ENCODE assay signal across 24 cellular contexts in genomic region chr1:236872075-236872666, GRCh38.
A peak's percentile ranks its signal among the peaks of the same experiment; 100 is the strongest.
DNase-seq lines count a peak whose midpoint lies in the region; ATAC-seq and TF ChIP-seq lines count a peak whose summit lies in the region.
"Had no signal": no experiment of that assay in that cellular context is flagged by ENCODE, and none has a peak within 500 bp of the region (broad histone marks: within the 10 kb centered on the region; RNA-seq: fewer than 3 reads in every experiment).

No MANE protein-coding gene starts in this region.

- no peaks in the 10 kb centered on the region for H4K20me1 ChIP-seq in GM23338 (replicated peaks; ENCODE audit: insufficient read depth)

- H3K4me2 ChIP-seq in GM23338: no peak overlapping the region
- H3K4me2 ChIP-seq: PC-9 had no signal

- no peak for TF ChIP-seq CTCF in GM23338 (conservative IDR thresholded peaks at IDR 0.05; ENCODE audit: low read depth in 2 of 2)
- TF ChIP-seq CTCF in mesothelial cell of epicardium (IDR thresholded peaks at IDR 0.05; ENCODE audit: unreplicated experiment): no peak

- peaks cover 3% of the 10 kb centered on the region for H3K27me3 Mint-ChIP-seq in GM23338 (ENCODE audit: insufficient read depth, low read depth, poor library complexity)
- H3K27me3 Mint-ChIP-seq in mesothelial cell of epicardium (ENCODE audit: low read depth): no peaks in the 10 kb centered on the region
- H3K27me3 Mint-ChIP-seq: CD8-positive, alpha-beta memory T cell had no signal

- no peak overlapping the region for H3K27ac ChIP-seq in GM23338 (ENCODE audit: low read depth)
- H3K27ac ChIP-seq: PC-9 had no signal

- H3K4me1 Mint-ChIP-seq in GM23338 (peaks cover 8% of the 10 kb centered on the region; the same call in 2 of the 3 replicates), mesothelial cell of epicardium (peaks cover 7% of the 10 kb centered on the region)

- H3K36me3 Mint-ChIP-seq in GM23338 (ENCODE audit: low read depth) (peaks cover 16% of the 10 kb centered on the region), mesothelial cell of epicardium (peaks cover 40% of the 10 kb centered on the region)

- no peak overlapping the region for H2AFZ ChIP-seq in GM23338
- H2AFZ ChIP-seq: PC-9 had no signal

- H3K9me2 ChIP-seq in GM23338 (ENCODE audit: insufficient read depth): no peaks in the 10 kb centered on the region

- H3K36me3 ChIP-seq in GM23338 (ENCODE audit: insufficient read depth): no peaks in the 10 kb centered on the region

- H3K27me3 ChIP-seq in GM23338 (ENCODE audit: insufficient read depth): no peaks in the 10 kb centered on the region
- H3K27me3 ChIP-seq: BLaER1 treated with 17β-estradiol and CSF1 and Interleukin-3, amounts not matched to agents 10 nM and 100 nM had no signal

- H3K4me3 ChIP-seq in GM23338: no peak overlapping the region
- H3K4me3 ChIP-seq: BLaER1 treated with 17β-estradiol and CSF1 and Interleukin-3, amounts not matched to agents 10 nM and 100 nM; PC-9 had no signal

- no peaks in the 10 kb centered on the region for H3K79me2 ChIP-seq in GM23338 (replicated peaks; ENCODE audit: insufficient read depth)

- intact Hi-C loops in Right ventricle myocardium superior (cut with DNase I) (no loop called here), cardiac septum (cut with DNase I) (loop anchor here (5.0 to 10.0 kb wide), 2 partner anchors 57 to 120 kb away; no protein-coding TSS in a partner anchor)

- no peaks in the 10 kb centered on the region for H3F3A ChIP-seq in GM23338 (replicated peaks; ENCODE audit: low read depth)

- peak; percentile 64 for ATAC-seq in Right ventricle myocardium superior (ENCODE audit: poor library complexity)
- ATAC-seq in GM23338: no peak

- H3K4me3 Mint-ChIP-seq in GM23338: no peak overlapping the region
- H3K4me3 Mint-ChIP-seq in mesothelial cell of epicardium: no peak overlapping the region
- H3K4me3 Mint-ChIP-seq: CD8-positive, alpha-beta memory T cell had no signal

- no peaks in the 10 kb centered on the region for H3K4me1 ChIP-seq in GM23338 (ENCODE audit: insufficient read depth)

- H3K9me3 Mint-ChIP-seq in GM23338: no peaks in the 10 kb centered on the region
- H3K9me3 Mint-ChIP-seq in mesothelial cell of epicardium: peaks cover 6% of the 10 kb centered on the region
- H3K9me3 Mint-ChIP-seq: CD8-positive, alpha-beta memory T cell had no signal

- DNase-seq in Right ventricle myocardium superior: no peak
- no peak for DNase-seq in cardiac septum (ENCODE audit: low spot score)
- DNase-seq in GM23338 (ENCODE audit: low spot score): no peak
- peak; percentile 23 for DNase-seq in dermis blood vessel endothelial cell
- DNase-seq in mesothelial cell of epicardium (ENCODE audit: low spot score in 2 of 2, unreplicated experiment in 2 of 2): no peak
- no peak for DNase-seq in occipital lobe (lab: John Stamatoyannopoulos, UW)
- no peak for DNase-seq in superior temporal gyrus (ENCODE audit: extremely low spot score)
- DNase-seq in AG20443 (ENCODE audit: low spot score): no peak
- DNase-seq: AML-193; Calu3; CD8-positive, alpha-beta memory T cell; DMS153; MV-4-11; NCI-H1105; NCI-H1436 treated with DMSO at 0.1 percent for 48 hours; NCI-H1930; NCI-H2107; NCI-H524; NCI-H748 treated with DMSO at 0.1 percent for 48 hours; NK-92 treated with Interleukin-12 subunit alpha and Interleukin-12 subunit beta, amount 100 ng/mL, for 24 hours; PC-9; RPMI8226; SHP77 treated with DMSO at 0.1 percent for 48 hours had no signal

- H3K27ac Mint-ChIP-seq in GM23338 (peak overlapping the region; percentile 35), mesothelial cell of epicardium (peak overlapping the region; percentile 23)

TF ChIP-seq in GM23338, 12 proteins besides CTCF, POLR2A, EP300 and RAD21 (continues in another document):
- no peak for TF ChIP-seq EZH2phosphoT487 (IDR thresholded peaks at IDR 0.05; ENCODE audit: unreplicated experiment)
- no peak for TF ChIP-seq ZNF331 (CRISPR knock-in tag; IDR thresholded peaks at IDR 0.05; ENCODE audit: low read depth)
- TF ChIP-seq STAT1 (IDR thresholded peaks at IDR 0.05; ENCODE audit: unreplicated experiment): no peak
- TF ChIP-seq ZNF462 (CRISPR knock-in tag; IDR thresholded peaks at IDR 0.05): no peak
- TF ChIP-seq NANOG (IDR thresholded peaks at IDR 0.05; ENCODE audit: borderline replicate concordance): no peak
- TF ChIP-seq POLR2AphosphoS5 (IDR thresholded peaks at IDR 0.05; ENCODE audit: low read depth): no peak
- no peak for TF ChIP-seq JUNB (IDR thresholded peaks at IDR 0.05; ENCODE audit: unreplicated experiment)
- TF ChIP-seq ETS1 (IDR thresholded peaks at IDR 0.05): no peak
- TF ChIP-seq ZNF114 (CRISPR knock-in tag; IDR thresholded peaks at IDR 0.05): no peak
- no peak for TF ChIP-seq EZH2 (IDR thresholded peaks at IDR 0.05; ENCODE audit: low read depth, unreplicated experiment)
